8 cellular contexts compared by ENCODE assay signal in genomic region chr7:130887182-130888016, GRCh38.
DNase-seq lines count a peak whose midpoint lies in the region; ATAC-seq and TF ChIP-seq lines count a peak whose summit lies in the region.

No MANE protein-coding gene starts in this region.

- H3K9me3 Mint-ChIP-seq in activated CD4-positive, alpha-beta T cell treated with anti-CD3 and anti-CD28 coated beads, Interleukin-2, amount 10 ng/mL, durations not matched to agents 7 days and 5 days: no peaks in the 10 kb centered on the region
- no peaks in the 10 kb centered on the region for H3K9me3 Mint-ChIP-seq in activated T-helper 2 cell treated with anti-CD3 and anti-CD28 coated beads, Interferon-gamma antibody, Interleukin-2, Interleukin-4, amounts not matched to agents 10 μg/mL and 5 μg/mL and 100 μg/mL, durations not matched to agents 14 hours and 24 hours and 36 hours

- no peaks in the 10 kb centered on the region for H3K27me3 ChIP-seq in thoracic aorta (replicated peaks; ENCODE audit: insufficient read depth)

- peak overlapping the region; percentile 30 to 89 for H3K27ac ChIP-seq in thoracic aorta

- POLR2A ChIA-PET in activated CD4-positive, alpha-beta T cell treated with anti-CD3 and anti-CD28 coated beads, Interleukin-2, amount 10 ng/mL, durations not matched to agents 7 days and 5 days (lab: Charles Lee): no interaction called here

- TF ChIP-seq CTCF in thoracic aorta (IDR thresholded peaks at IDR 0.05): no peak

- peaks cover 38% of the 10 kb centered on the region for H3K4me1 Mint-ChIP-seq in activated CD4-positive, alpha-beta T cell treated with anti-CD3 and anti-CD28 coated beads, Interleukin-2, amount 10 ng/mL, durations not matched to agents 7 days and 5 days
- H3K4me1 Mint-ChIP-seq in activated T-helper 2 cell treated with anti-CD3 and anti-CD28 coated beads, Interferon-gamma antibody, Interleukin-2, Interleukin-4, amounts not matched to agents 10 μg/mL and 5 μg/mL and 100 μg/mL, durations not matched to agents 14 hours and 24 hours and 36 hours (ENCODE audit: low read depth): peaks cover 35% of the 10 kb centered on the region

- DNase-seq in activated CD4-positive, alpha-beta T cell treated with anti-CD3 and anti-CD28 coated beads, Interleukin-2, amount 10 ng/mL, durations not matched to agents 7 days and 5 days: no peak
- no peak for DNase-seq in activated CD4-positive, alpha-beta T cell treated with anti-CD3 and anti-CD28 coated beads for 48 hours
- no peak for DNase-seq in activated T-helper 2 cell treated with anti-CD3 and anti-CD28 coated beads, Interferon-gamma antibody, Interleukin-2, Interleukin-4, amounts not matched to agents 10 μg/mL and 5 μg/mL and 100 μg/mL, durations not matched to agents 14 hours and 24 hours and 36 hours (ENCODE audit: low spot score)
- peak; percentile 81 for DNase-seq in glomerular visceral epithelial cell (ENCODE audit: extremely low spot score)
- no peak for DNase-seq in thoracic aorta (ENCODE audit: low spot score)
- no peak for DNase-seq in KG1 (lab: John Stamatoyannopoulos, UW)
- no peak for DNase-seq in AG08396 (ENCODE audit: low spot score)

- H3K27ac Mint-ChIP-seq in activated CD4-positive, alpha-beta T cell treated with anti-CD3 and anti-CD28 coated beads, Interleukin-2, amount 10 ng/mL, durations not matched to agents 7 days and 5 days: peak overlapping the region; percentile 31
- H3K27ac Mint-ChIP-seq in activated T-helper 2 cell treated with anti-CD3 and anti-CD28 coated beads, Interferon-gamma antibody, Interleukin-2, Interleukin-4, amounts not matched to agents 10 μg/mL and 5 μg/mL and 100 μg/mL, durations not matched to agents 14 hours and 24 hours and 36 hours: peak overlapping the region; percentile 59

- intact Hi-C loops in activated T-helper 2 cell treated with anti-CD3 and anti-CD28 coated beads, Interferon-gamma antibody, Interleukin-2, Interleukin-4, amounts not matched to agents 10 μg/mL and 5 μg/mL and 100 μg/mL, durations not matched to agents 14 hours and 24 hours and 36 hours (cut with micrococcal nuclease): no loop called here

- no peaks in the 10 kb centered on the region for H3K9me3 ChIP-seq in thoracic aorta

- H3K36me3 ChIP-seq in thoracic aorta: peaks cover 24% of the 10 kb centered on the region

- no peak overlapping the region for H3K4me3 Mint-ChIP-seq in activated CD4-positive, alpha-beta T cell treated with anti-CD3 and anti-CD28 coated beads, Interleukin-2, amount 10 ng/mL, durations not matched to agents 7 days and 5 days
- no peak overlapping the region for H3K4me3 Mint-ChIP-seq in activated T-helper 2 cell treated with anti-CD3 and anti-CD28 coated beads, Interferon-gamma antibody, Interleukin-2, Interleukin-4, amounts not matched to agents 10 μg/mL and 5 μg/mL and 100 μg/mL, durations not matched to agents 14 hours and 24 hours and 36 hours (ENCODE audit: low read depth)

- no peak overlapping the region for H3K4me3 ChIP-seq in thoracic aorta

- no peak for ATAC-seq in thoracic aorta (ENCODE audit: insufficient number of reproducible peaks, low FRiP score, low read depth)
- no peak for ATAC-seq in GM21360 (IDR thresholded peaks at IDR 0.05; ENCODE audit: unreplicated experiment)

- peaks cover 57% of the 10 kb centered on the region for H3K36me3 Mint-ChIP-seq in activated CD4-positive, alpha-beta T cell treated with anti-CD3 and anti-CD28 coated beads, Interleukin-2, amount 10 ng/mL, durations not matched to agents 7 days and 5 days (ENCODE audit: low read depth)
- H3K36me3 Mint-ChIP-seq in activated T-helper 2 cell treated with anti-CD3 and anti-CD28 coated beads, Interferon-gamma antibody, Interleukin-2, Interleukin-4, amounts not matched to agents 10 μg/mL and 5 μg/mL and 100 μg/mL, durations not matched to agents 14 hours and 24 hours and 36 hours (ENCODE audit: low read depth): peaks cover 86% of the 10 kb centered on the region

- H3K27me3 Mint-ChIP-seq in activated CD4-positive, alpha-beta T cell treated with anti-CD3 and anti-CD28 coated beads, Interleukin-2, amount 10 ng/mL, durations not matched to agents 7 days and 5 days: no peaks in the 10 kb centered on the region
- H3K27me3 Mint-ChIP-seq in activated T-helper 2 cell treated with anti-CD3 and anti-CD28 coated beads, Interferon-gamma antibody, Interleukin-2, Interleukin-4, amounts not matched to agents 10 μg/mL and 5 μg/mL and 100 μg/mL, durations not matched to agents 14 hours and 24 hours and 36 hours (ENCODE audit: low read depth): no peaks in the 10 kb centered on the region

- CTCF ChIA-PET in activated CD4-positive, alpha-beta T cell treated with anti-CD3 and anti-CD28 coated beads, Interleukin-2, amount 10 ng/mL, durations not matched to agents 7 days and 5 days (lab: Charles Lee): interaction anchor here (0.6 to 5.8 kb wide), 4 partner anchors 9 to 623 kb away, joined by 3 to 36 read pairs (median 6); no protein-coding TSS in a partner anchor

- H3K4me1 ChIP-seq in thoracic aorta (ENCODE audit: control insufficient read depth in 1 of 2, low read depth in 2 of 2): peaks cover 41 to 67% of the 10 kb centered on the region in 2 donors
